In genomic region chr17:82193520-82194236, GRCh38 we compare ENCODE assay signal across 18 cellular contexts. TPM values are rescaled to one million over a fixed set of nuclear protein-coding genes. Genes with fewer than 3 reads are reported as not detected.
A peak's percentile ranks its signal among the peaks of the same experiment; 100 is the strongest.
DNase-seq lines count a peak whose midpoint lies in the region; TF ChIP-seq lines count a peak whose summit lies in the region.
"Had no signal": no experiment of that assay in that cellular context is flagged by ENCODE, and none has a peak within 500 bp of the region (broad histone marks: within the 10 kb centered on the region; RNA-seq: fewer than 3 reads in every experiment).

No MANE protein-coding gene starts in this region.

- TF ChIP-seq CTCF in HL-60 (IDR thresholded peaks at IDR 0.05; ENCODE audit: insufficient read depth, low read length) (no peak), colonic mucosa (IDR thresholded peaks at IDR 0.05) (no peak), osteocyte (IDR thresholded peaks at IDR 0.05) (no peak)

- intact Hi-C loops in colonic mucosa (cut with DNase I) = no loop called here
- intact Hi-C loops in activated naive CD4-positive, alpha-beta T cell treated with anti-CD3 and anti-CD28 coated beads for 36 hours (cut with micrococcal nuclease) = no loop called here

- CTCF ChIA-PET in activated naive CD4-positive, alpha-beta T cell treated with anti-CD3 and anti-CD28 coated beads for 36 hours (lab: Charles Lee) = no interaction called here

- no peak overlapping the region for H3K27ac Mint-ChIP-seq in activated naive CD4-positive, alpha-beta T cell treated with anti-CD3 and anti-CD28 coated beads for 36 hours
- H3K27ac Mint-ChIP-seq in osteocyte (ENCODE audit: unreplicated experiment) = no peak overlapping the region
- H3K27ac Mint-ChIP-seq: B cell; stimulated activated effector memory CD8-positive, alpha-beta T cell treated with anti-CD3 and anti-CD28 coated beads, Interleukin-12 subunit alpha, Interleukin-12 subunit beta, amount 100 ng/mL, for 72 hours had no signal

- no peak overlapping the region for H3K4me3 Mint-ChIP-seq in activated naive CD4-positive, alpha-beta T cell treated with anti-CD3 and anti-CD28 coated beads for 36 hours
- no peak overlapping the region for H3K4me3 Mint-ChIP-seq in osteocyte (ENCODE audit: unreplicated experiment)
- H3K4me3 Mint-ChIP-seq: activated T-cell treated with anti-CD3 and anti-CD28 coated beads, Interleukin-2, amount 50 U/mL, for 4 hours; B cell; stimulated activated effector memory CD8-positive, alpha-beta T cell treated with anti-CD3 and anti-CD28 coated beads, Interleukin-12 subunit alpha, Interleukin-12 subunit beta, amount 100 ng/mL, for 72 hours had no signal

- no peaks in the 10 kb centered on the region for H3K27me3 Mint-ChIP-seq in activated naive CD4-positive, alpha-beta T cell treated with anti-CD3 and anti-CD28 coated beads for 36 hours (ENCODE audit: low read depth)
- no peaks in the 10 kb centered on the region for H3K27me3 Mint-ChIP-seq in osteocyte (ENCODE audit: unreplicated experiment)
- H3K27me3 Mint-ChIP-seq: B cell had no signal

- peak overlapping the region; percentile 39 for H3K4me3 ChIP-seq in HL-60 (replicated peaks; ENCODE audit: insufficient read depth, low read length)
- no peak overlapping the region for H3K4me3 ChIP-seq in colonic mucosa
- H3K4me3 ChIP-seq: GM23248, SJSA1 had no signal

- peak; percentile 54 for DNase-seq in Ammon's horn (ENCODE audit: low spot score)
- DNase-seq in HL-60 (ENCODE audit: low read depth in 1 of 2, low spot score in 1 of 2) = peak; percentile 62 to 77
- peak; percentile 78 for DNase-seq in colonic mucosa
- peak; percentile 60 for DNase-seq in medulla oblongata (ENCODE audit: extremely low spot score)
- DNase-seq in NCI-H526 treated with DMSO at 0.1 percent for 48 hours (lab: John Stamatoyannopoulos, UW) = no peak
- no peak for DNase-seq in activated naive CD4-positive, alpha-beta T cell treated with anti-CD3 and anti-CD28 coated beads for 36 hours
- no peak for DNase-seq in NCI-H1092 treated with DMSO at 0.1 percent for 48 hours (lab: John Stamatoyannopoulos, UW)
- DNase-seq in osteocyte (ENCODE audit: extremely low spot score, unreplicated experiment) = no peak
- DNase-seq: activated T-cell treated with anti-CD3 and anti-CD28 coated beads, Interleukin-2, amount 50 U/mL, for 4 hours; EL; foreskin keratinocyte; GM23248; NCI-H2107; NCI-H82; stimulated activated CD4-positive, alpha-beta T cell treated with anti-CD3 and anti-CD28 coated beads, Interleukin-4, amount 100 ng/mL, for 24 hours had no signal

- peaks cover 10% of the 10 kb centered on the region for H3K4me1 Mint-ChIP-seq in activated naive CD4-positive, alpha-beta T cell treated with anti-CD3 and anti-CD28 coated beads for 36 hours (ENCODE audit: low read depth)
- H3K4me1 Mint-ChIP-seq in osteocyte (ENCODE audit: unreplicated experiment) = no peaks in the 10 kb centered on the region

- H3K9me3 ChIP-seq in colonic mucosa = no peaks in the 10 kb centered on the region
- H3K9me3 ChIP-seq: SJSA1 had no signal

- H3K4me1 ChIP-seq in colonic mucosa = no peaks in the 10 kb centered on the region
- H3K4me1 ChIP-seq: foreskin keratinocyte, SJSA1 had no signal

- no peak overlapping the region for H3K9ac ChIP-seq in colonic mucosa (ENCODE audit: low read depth in 2 of 2, low read length in 2 of 2)
- H3K9ac ChIP-seq: GM23248 had no signal

- H3K9me3 Mint-ChIP-seq in activated naive CD4-positive, alpha-beta T cell treated with anti-CD3 and anti-CD28 coated beads for 36 hours = no peaks in the 10 kb centered on the region
- no peaks in the 10 kb centered on the region for H3K9me3 Mint-ChIP-seq in osteocyte (ENCODE audit: unreplicated experiment)
- H3K9me3 Mint-ChIP-seq: activated T-cell treated with anti-CD3 and anti-CD28 coated beads, Interleukin-2, amount 50 U/mL, for 4 hours; stimulated activated effector memory CD8-positive, alpha-beta T cell treated with anti-CD3 and anti-CD28 coated beads, Interleukin-12 subunit alpha, Interleukin-12 subunit beta, amount 100 ng/mL, for 72 hours had no signal

- no peaks in the 10 kb centered on the region for H3K36me3 ChIP-seq in colonic mucosa

- H3K27ac ChIP-seq in HL-60 (replicated peaks) (peak overlapping the region; percentile 85), colonic mucosa (peak overlapping the region; percentile 66)
- H3K27ac ChIP-seq: foreskin keratinocyte, GM23248, SJSA1 had no signal

- H3K36me3 Mint-ChIP-seq in activated naive CD4-positive, alpha-beta T cell treated with anti-CD3 and anti-CD28 coated beads for 36 hours (ENCODE audit: low read depth) = peaks cover 35% of the 10 kb centered on the region
- H3K36me3 Mint-ChIP-seq in osteocyte (ENCODE audit: unreplicated experiment) = peaks cover 47% of the 10 kb centered on the region

- no peaks in the 10 kb centered on the region for H3K27me3 ChIP-seq in HL-60 (ENCODE audit: insufficient read depth, poor library complexity, severe bottlenecking)
- no peaks in the 10 kb centered on the region for H3K27me3 ChIP-seq in colonic mucosa
- H3K27me3 ChIP-seq: foreskin keratinocyte, SJSA1 had no signal

RNA-seq across cellular contexts. Expression of gene CCDC57, which starts 19.0 kb away (rescaled TPM):
- total RNA-seq in colonic mucosa = 10 to 100 TPM; 24.5 to 46.1 TPM
- 10 to 100 TPM; 40.7 to 43.9 TPM for total RNA-seq in activated naive CD4-positive, alpha-beta T cell treated with anti-CD3 and anti-CD28 coated beads for 36 hours
- total RNA-seq in osteocyte = 50.8 and 57.9 TPM in 2 replicates

RNA-seq across cellular contexts. Expression of gene SLC16A3, which starts 35.2 kb away (rescaled TPM):
- total RNA-seq in colonic mucosa = 100 to 1,000 TPM; 148 to 298 TPM
- total RNA-seq in activated naive CD4-positive, alpha-beta T cell treated with anti-CD3 and anti-CD28 coated beads for 36 hours = 10 to 100 TPM; 15.2 to 18.3 TPM
- 12.9 and 18.1 TPM in 2 replicates for total RNA-seq in osteocyte

Comparison
In these comparisons a context has a peak if more than half of its experiments do, and no peak if none do; other contexts are left out.
1. DNase-seq: peak in Ammon's horn (single experiment), HL-60 (2 of 2), colonic mucosa (single experiment) and medulla oblongata (single experiment); none in NCI-H526 treated with DMSO at 0.1 percent for 48 hours (single experiment), activated naive CD4-positive, alpha-beta T cell treated with anti-CD3 and anti-CD28 coated beads for 36 hours (single experiment), NCI-H1092 treated with DMSO at 0.1 percent for 48 hours (single experiment) and osteocyte (single experiment).